8 cellular contexts compared by ENCODE assay signal in the genomic region with DNA sequence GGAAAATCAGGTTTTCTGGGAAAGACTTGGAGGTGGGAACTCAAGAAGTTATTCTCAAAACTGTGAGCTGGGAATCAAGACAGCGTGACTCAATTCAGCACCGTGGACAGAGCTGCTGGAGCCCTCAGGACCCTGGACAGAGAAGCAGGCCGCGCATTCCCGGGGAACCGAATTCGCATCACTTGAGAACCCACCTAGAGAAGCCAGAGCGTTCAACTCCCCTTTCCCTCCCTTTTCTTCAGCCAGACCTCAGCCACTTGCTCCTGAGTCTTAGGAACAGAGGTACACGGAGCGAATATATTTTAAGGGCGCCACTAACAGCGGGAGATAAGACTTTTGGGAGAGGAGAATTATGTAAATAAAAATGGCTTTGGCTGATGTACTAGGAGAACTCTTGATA. TPM values are rescaled to one million over a fixed set of nuclear protein-coding genes. Genes with fewer than 3 reads are reported as not detected.
DNase-seq lines count a peak whose midpoint lies in the region; ATAC-seq and TF ChIP-seq lines count a peak whose summit lies in the region.

No MANE protein-coding gene starts in this region.

- no peak overlapping the region for H3K4me3 ChIP-seq in right lobe of liver

- POLR2A ChIA-PET in activated CD4-positive, alpha-beta T cell treated with anti-CD3 and anti-CD28 coated beads, Interleukin-2, amount 10 ng/mL, durations not matched to agents 7 days and 5 days (lab: Charles Lee), result no interaction called here

- H3K36me3 ChIP-seq in right lobe of liver, result no peaks in the 10 kb centered on the region

- 0 out of 2 replicates have a peak, but pooled peaks have one; percentile 2 for TF ChIP-seq RAD21 in Ishikawa (IDR thresholded peaks at IDR 0.05; ENCODE audit: low read depth)

- no peaks in the 10 kb centered on the region for H3K9me3 ChIP-seq in right lobe of liver

- intact Hi-C loops in right lobe of liver (cut with DNase I), result no loop called here

- CTCF ChIA-PET in activated CD4-positive, alpha-beta T cell treated with anti-CD3 and anti-CD28 coated beads, Interleukin-2, amount 10 ng/mL, durations not matched to agents 7 days and 5 days (lab: Charles Lee), result interaction anchor here (0.8 to 1.2 kb wide), 3 partner anchors 9 to 23 kb away, joined by 3 to 5 read pairs (median 5); partner anchors contain the start of gene DHDDS

- no peak overlapping the region for H3K27ac Mint-ChIP-seq in activated CD4-positive, alpha-beta T cell treated with anti-CD3 and anti-CD28 coated beads, Interleukin-2, amount 10 ng/mL, durations not matched to agents 7 days and 5 days

- no peaks in the 10 kb centered on the region for H3K9me3 Mint-ChIP-seq in activated CD4-positive, alpha-beta T cell treated with anti-CD3 and anti-CD28 coated beads, Interleukin-2, amount 10 ng/mL, durations not matched to agents 7 days and 5 days

- no peaks in the 10 kb centered on the region for H3K36me3 Mint-ChIP-seq in activated CD4-positive, alpha-beta T cell treated with anti-CD3 and anti-CD28 coated beads, Interleukin-2, amount 10 ng/mL, durations not matched to agents 7 days and 5 days (ENCODE audit: low read depth)

- no peak overlapping the region for H3K27ac ChIP-seq in right lobe of liver

- 4% methylated on average over 11 of the region's 12 CpGs for WGBS in right lobe of liver (ENCODE audit: insufficient coverage, low coverage, low lambda C conversion rate, missing lambda C conversion rate)

- TF ChIP-seq CTCF in AG09319 (IDR thresholded peaks at IDR 0.05; ENCODE audit: low read depth, low read length), result no peak
- no peak for TF ChIP-seq CTCF in right lobe of liver (IDR thresholded peaks at IDR 0.05)

- H3K27me3 Mint-ChIP-seq in activated CD4-positive, alpha-beta T cell treated with anti-CD3 and anti-CD28 coated beads, Interleukin-2, amount 10 ng/mL, durations not matched to agents 7 days and 5 days, result peaks cover 59% of the 10 kb centered on the region

- no peak for TF ChIP-seq POLR2A in right lobe of liver (IDR thresholded peaks at IDR 0.05)

- H3K4me3 Mint-ChIP-seq in activated CD4-positive, alpha-beta T cell treated with anti-CD3 and anti-CD28 coated beads, Interleukin-2, amount 10 ng/mL, durations not matched to agents 7 days and 5 days, result peak overlapping the region; percentile 32

- DNase-seq in AG09319 (ENCODE audit: extremely low read depth, low read depth), result peak; percentile 29
- DNase-seq in activated CD4-positive, alpha-beta T cell treated with anti-CD3 and anti-CD28 coated beads, Interleukin-2, amount 10 ng/mL, durations not matched to agents 7 days and 5 days, result peak; percentile 79
- DNase-seq in dermis blood vessel endothelial cell, result peak; percentile 85
- DNase-seq in right lobe of liver, result peak; percentile 63 to 70 (median 69)
- peak; percentile 56 to 69 (median 67) for DNase-seq in stimulated activated CD4-positive, alpha-beta T cell treated with anti-CD3 and anti-CD28 coated beads, TNF-alpha, amount 100 ng/mL, for 24 hours (ENCODE audit: low read depth in 3 of 3)
- DNase-seq in NCI-H2107 (lab: John Stamatoyannopoulos, UW), result no peak

- H3K4me1 Mint-ChIP-seq in activated CD4-positive, alpha-beta T cell treated with anti-CD3 and anti-CD28 coated beads, Interleukin-2, amount 10 ng/mL, durations not matched to agents 7 days and 5 days, result peaks cover 23% of the 10 kb centered on the region

- no peak for TF ChIP-seq EP300 in Ishikawa (IDR thresholded peaks at IDR 0.05; ENCODE audit: borderline replicate concordance)

- ATAC-seq in right lobe of liver (peak; percentile 76 to 91 (median 88)), GM19452 (IDR thresholded peaks at IDR 0.05; ENCODE audit: unreplicated experiment) (no peak)

- no peaks in the 10 kb centered on the region for H3K4me1 ChIP-seq in right lobe of liver

- peaks cover 0 to 22% of the 10 kb centered on the region in 2 donors for H3K27me3 ChIP-seq in right lobe of liver

TF ChIP-seq in Ishikawa, 13 proteins besides CTCF, POLR2A, EP300 and RAD21:
- TF ChIP-seq MAX (IDR thresholded peaks at IDR 0.05) (peak; percentile 94), ZBTB7A (IDR thresholded peaks at IDR 0.05; ENCODE audit: low read depth) (no peak), EGR1 (IDR thresholded peaks at IDR 0.05) (no peak), TCF12 (IDR thresholded peaks at IDR 0.05; ENCODE audit: low read depth) (no peak), YY1 (IDR thresholded peaks at IDR 0.05; ENCODE audit: low read depth) (no peak), TEAD4 (IDR thresholded peaks at IDR 0.05) (peak; percentile 86), REST (IDR thresholded peaks at IDR 0.05; ENCODE audit: low read depth) (peak; percentile 100), NFIC (IDR thresholded peaks at IDR 0.05) (peak; percentile 18; the same call in 1 of the 2 replicates)
- TF ChIP-seq, protein P1, sequence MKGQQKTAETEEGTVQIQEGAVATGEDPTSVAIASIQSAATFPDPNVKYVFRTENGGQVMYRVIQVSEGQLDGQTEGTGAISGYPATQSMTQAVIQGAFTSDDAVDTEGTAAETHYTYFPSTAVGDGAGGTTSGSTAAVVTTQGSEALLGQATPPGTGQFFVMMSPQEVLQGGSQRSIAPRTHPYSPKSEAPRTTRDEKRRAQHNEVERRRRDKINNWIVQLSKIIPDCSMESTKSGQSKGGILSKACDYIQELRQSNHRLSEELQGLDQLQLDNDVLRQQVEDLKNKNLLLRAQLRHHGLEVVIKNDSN (IDR thresholded peaks at IDR 0.05), result peak; percentile 48; the same call in 1 of the 2 replicates

RNA-seq across cellular contexts. Expression of gene LIN28A, which starts 2.0 kb away (rescaled TPM):
- not detected for total RNA-seq in activated CD4-positive, alpha-beta T cell treated with anti-CD3 and anti-CD28 coated beads, Interleukin-2, amount 10 ng/mL, durations not matched to agents 7 days and 5 days
- total RNA-seq in dermis blood vessel endothelial cell, result not detected in 2 replicates
- under 1 TPM in 1 of 6 experiments, not detected in 5; 0.09 TPM for total RNA-seq in right lobe of liver

RNA-seq across cellular contexts. Expression of gene DHDDS, which starts 23.5 kb away (rescaled TPM):
- 10 to 100 TPM; 49.1 to 55.3 TPM for total RNA-seq in activated CD4-positive, alpha-beta T cell treated with anti-CD3 and anti-CD28 coated beads, Interleukin-2, amount 10 ng/mL, durations not matched to agents 7 days and 5 days
- total RNA-seq in dermis blood vessel endothelial cell (44.9 and 64.5 TPM in 2 replicates), right lobe of liver (10 to 100 TPM; 20.0 to 48.6 (median 24.9) TPM)

RNA-seq across cellular contexts. Expression of gene ZNF683, which starts 36.1 kb away (rescaled TPM):
- total RNA-seq in activated CD4-positive, alpha-beta T cell treated with anti-CD3 and anti-CD28 coated beads, Interleukin-2, amount 10 ng/mL, durations not matched to agents 7 days and 5 days, result under 1 TPM in 1 of 2 experiments, not detected in 1; 0.17 TPM
- not detected in 2 replicates for total RNA-seq in dermis blood vessel endothelial cell
- total RNA-seq in right lobe of liver, result under 1 TPM in 1 of 6 experiments, not detected in 5; 0.19 TPM

RNA-seq across cellular contexts. Expression of gene CRYBG2, which starts 54.7 kb away (rescaled TPM):
- 1 to 10 TPM; 2.2 to 2.6 TPM for total RNA-seq in activated CD4-positive, alpha-beta T cell treated with anti-CD3 and anti-CD28 coated beads, Interleukin-2, amount 10 ng/mL, durations not matched to agents 7 days and 5 days
- total RNA-seq in dermis blood vessel endothelial cell, result 0.70 TPM in 1 of 2 replicates, not detected in the other
- 1 to 10 TPM in 2 of 6 experiments, under 1 TPM in 1, not detected in 3; 0.81 to 1.9 (median 1.7) TPM for total RNA-seq in right lobe of liver
